In genomic region chr1:111238056-111238795, GRCh38 we compare ENCODE assay signal across 1 cellular context.
TF ChIP-seq lines count a peak whose summit lies in the region.

No MANE protein-coding gene starts in this region.

TF ChIP-seq in HepG2, 621 proteins besides CTCF, POLR2A, EP300 and RAD21 (continued from another document):
- TF ChIP-seq ZNF280D (CRISPR knock-in tag; IDR thresholded peaks at IDR 0.05) (0 out of 2 replicates have a peak, but pooled peaks have one; percentile 38), ZNF850 (CRISPR knock-in tag; conservative IDR thresholded peaks at IDR 0.05) (no peak), ZEB1 (IDR thresholded peaks at IDR 0.05; ENCODE audit: insufficient replicate concordance, low read depth) (no peak), ISL2 (CRISPR knock-in tag; IDR thresholded peaks at IDR 0.05) (peak; percentile 61; the same call in 1 of the 2 replicates), NCOA2 (CRISPR knock-in tag; IDR thresholded peaks at IDR 0.05) (peak; percentile 84)
TF ChIP-seq in HepG2: peak in this region for 84.
